ENCODE assay signal across 1 cellular context in the genomic region with DNA sequence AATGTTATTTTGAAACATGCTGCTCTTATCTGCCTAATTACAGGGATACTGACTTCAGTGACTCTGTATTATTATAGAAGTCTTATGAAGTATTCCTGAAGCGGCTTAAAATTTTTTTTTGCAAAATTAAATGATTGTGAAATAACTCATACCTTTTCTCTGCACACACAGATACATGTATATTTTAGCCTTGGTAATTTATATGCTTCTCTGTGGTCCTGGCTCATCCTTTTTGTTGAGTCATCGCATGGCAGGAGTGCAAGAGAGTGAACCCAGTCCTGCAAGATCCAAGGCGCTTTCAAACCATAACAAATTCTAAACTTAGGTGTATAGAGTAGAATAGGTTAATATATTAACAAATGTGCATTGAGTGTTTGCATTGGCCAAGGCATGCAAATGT.
TF ChIP-seq lines count a peak whose summit lies in the region.

No MANE protein-coding gene starts in this region.

TF ChIP-seq in WTC11, 78 proteins besides CTCF, POLR2A, EP300 and RAD21:
- TF ChIP-seq ZNF416 (CRISPR knock-in tag; IDR thresholded peaks at IDR 0.05) (no peak), ZNF317 (CRISPR knock-in tag; IDR thresholded peaks at IDR 0.05; ENCODE audit: borderline replicate concordance, low read depth) (no peak), CREM (CRISPR knock-in tag; IDR thresholded peaks at IDR 0.05) (no peak)
